Comparison of ENCODE assay signal across 8 cellular contexts in the genomic region with DNA sequence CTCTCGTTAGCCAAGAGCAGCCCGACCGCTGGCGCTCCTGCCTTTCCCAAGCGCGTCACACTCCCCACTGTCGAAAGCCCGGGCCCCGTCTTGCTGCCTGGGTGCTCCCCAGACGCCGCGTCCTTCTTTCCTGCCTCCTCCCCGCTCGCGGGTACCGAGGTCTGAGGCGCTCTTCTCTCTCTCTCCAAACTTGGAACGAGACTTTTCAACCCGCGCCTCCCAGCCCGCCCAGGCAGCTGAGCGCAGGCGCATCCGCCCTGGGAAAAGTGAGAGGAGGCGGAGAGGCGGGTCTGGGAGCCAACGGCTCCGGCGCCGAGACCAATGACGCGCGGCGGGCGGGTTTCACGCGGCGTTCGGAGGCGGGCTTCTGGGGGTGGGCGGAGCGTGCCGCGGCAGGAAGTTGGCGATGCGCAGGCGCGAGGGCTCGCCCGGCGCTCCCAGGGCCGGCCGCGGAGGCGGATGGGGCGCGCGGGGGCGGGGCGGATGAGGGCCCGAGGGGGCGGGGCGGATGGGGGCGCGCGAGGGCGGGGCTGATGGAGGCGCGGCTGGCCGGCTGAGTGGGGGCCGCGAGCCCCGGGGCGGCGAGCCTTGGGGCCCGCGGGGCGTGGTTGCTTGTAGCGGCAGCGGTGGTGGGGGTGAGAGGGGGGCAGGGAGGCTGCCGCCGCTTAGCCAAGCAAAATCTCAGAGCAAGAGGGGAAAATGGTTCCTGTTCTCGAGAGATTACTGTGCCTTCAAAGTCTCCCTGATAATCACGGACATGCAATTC. TPM values are rescaled to one million over a fixed set of nuclear protein-coding genes. Genes with fewer than 3 reads are reported as not detected.
DNase-seq lines count a peak whose midpoint lies in the region; ATAC-seq lines count a peak whose summit lies in the region.

A gene (minus strand): TSS at position 268 of the 766 bp plus-strand sequence. CDS start 309 bp downstream, outside the sequence.

- no peaks in the 10 kb centered on the region for H3K9me3 ChIP-seq in CD4-positive, alpha-beta memory T cell (ENCODE audit: control insufficient read depth in 1 of 2, low read length in 2 of 2)

- intact Hi-C loops in CD4-positive, alpha-beta memory T cell (cut with micrococcal nuclease): loop anchor here (1.0 to 5.0 kb wide), 4 partner anchors 77 to 1195 kb away; a partner anchor contains a TSS

- no peaks in the 10 kb centered on the region for H3K27me3 ChIP-seq in CD4-positive, alpha-beta memory T cell (ENCODE audit: insufficient read depth, low read length)

- H3K36me3 Mint-ChIP-seq in CD4-positive, alpha-beta memory T cell: peaks cover 0 to 18% of the 10 kb centered on the region in 2 donors

- peaks cover 2 to 7% of the 10 kb centered on the region in 2 donors for H3K27me3 Mint-ChIP-seq in CD4-positive, alpha-beta memory T cell

- H3K27ac Mint-ChIP-seq in CD4-positive, alpha-beta memory T cell: peak within 1 kb of the TSS; percentile 91 to 99 (median 98)

- H3K36me3 ChIP-seq in CD4-positive, alpha-beta memory T cell (ENCODE audit: insufficient read depth, low read length): no peaks in the 10 kb centered on the region

- peaks cover 25 to 45% (median 32%) of the 10 kb centered on the region in 4 donors for H3K4me1 Mint-ChIP-seq in CD4-positive, alpha-beta memory T cell

- H3K9me3 Mint-ChIP-seq in CD4-positive, alpha-beta memory T cell: peaks cover 0 to 2% (median 0%) of the 10 kb centered on the region in 8 donors

- H3K27ac ChIP-seq in CD4-positive, alpha-beta memory T cell (ENCODE audit: low read depth, low read length): peak within 1 kb of the TSS; percentile 77

- CTCF ChIA-PET in CD4-positive, alpha-beta memory T cell (lab: Charles Lee; ENCODE audit: partially characterized antibody): interaction anchor here (6.6 kb wide), 1 partner anchor 14 kb away, joined by 53 read pairs; no protein-coding TSS in a partner anchor

- peak within 1 kb of the TSS; percentile 94 to 98 (median 96) for H3K4me3 Mint-ChIP-seq in CD4-positive, alpha-beta memory T cell

- peak within 1 kb of the TSS; percentile 57 to 65 for H3K4me3 ChIP-seq in CD4-positive, alpha-beta memory T cell (ENCODE audit: low read length in 2 of 2)

- H3K4me1 ChIP-seq in CD4-positive, alpha-beta memory T cell (ENCODE audit: insufficient read depth, low read length): peaks cover 40% of the 10 kb centered on the region

- POLR2A ChIA-PET in CD4-positive, alpha-beta memory T cell (lab: Charles Lee; ENCODE audit: partially characterized antibody): interaction anchor here (1.0 to 4.4 kb wide), 2 partner anchors 12 to 151 kb away, joined by 3 to 44 read pairs; a partner anchor contains a TSS

- DNase-seq in CD4-positive, alpha-beta memory T cell: peak; percentile 91 to 98 (median 96)
- peak; percentile 36 for DNase-seq in HS-5 (ENCODE audit: low read depth)
- DNase-seq in NK-92 (lab: John Stamatoyannopoulos, UW; ENCODE audit: unreplicated experiment): peak; percentile 73
- peak; percentile 97 for DNase-seq in activated CD8-positive, alpha-beta memory T cell treated with anti-CD3 and anti-CD28 coated beads for 24 hours
- peak; percentile 93 for DNase-seq in effector CD4-positive, alpha-beta T cell
- peak; percentile 91 for DNase-seq in medulla oblongata (ENCODE audit: extremely low spot score)
- peak; percentile 80 for DNase-seq in stimulated activated CD8-positive, alpha-beta memory T cell treated with anti-CD3 and anti-CD28 coated beads, Interleukin-12 subunit alpha, Interleukin-12 subunit beta, amount 100 ng/mL, for 1 hour (ENCODE audit: low read depth)

- peak; percentile 86 for ATAC-seq in GM19463 (IDR thresholded peaks at IDR 0.05; ENCODE audit: unreplicated experiment)

RNA-seq across cellular contexts. Expression of the gene that starts here (rescaled TPM):
- total RNA-seq in CD4-positive, alpha-beta memory T cell: 10 to 100 TPM; 90.5 to 97.4 TPM
- 100 to 1,000 TPM; 126 to 172 TPM for polyA plus RNA-seq in CD4-positive, alpha-beta memory T cell

Comparison
In these comparisons a context has a peak if more than half of its experiments do, and no peak if none do; other contexts are left out.
1. Peak in every context shown above with its lines: DNase-seq, ATAC-seq, H3K4me3 ChIP-seq and H3K27ac ChIP-seq.
2. DNase-seq: peak in every context shown above with its lines; median percentile 97 in activated CD8-positive, alpha-beta memory T cell treated with anti-CD3 and anti-CD28 coated beads for 24 hours; 96 in CD4-positive, alpha-beta memory T cell; 93 in effector CD4-positive, alpha-beta T cell; 91 in medulla oblongata; 80 in stimulated activated CD8-positive, alpha-beta memory T cell treated with anti-CD3 and anti-CD28 coated beads, Interleukin-12 subunit alpha, Interleukin-12 subunit beta, amount 100 ng/mL, for 1 hour; 73 in NK-92; 36 in HS-5.